ENCODE assay signal across 9 cellular contexts in genomic region chr11:33891714-33892327, GRCh38. TPM values are rescaled to one million over a fixed set of nuclear protein-coding genes. Genes with fewer than 3 reads are reported as not detected.
A peak's percentile ranks its signal among the peaks of the same experiment; 100 is the strongest.
DNase-seq lines count a peak whose midpoint lies in the region; ATAC-seq and TF ChIP-seq lines count a peak whose summit lies in the region.
"Had no signal": no experiment of that assay in that cellular context is flagged by ENCODE, and none has a peak within 500 bp of the region (broad histone marks: within the 10 kb centered on the region; RNA-seq: fewer than 3 reads in every experiment).

TSS of gene LMO2 (minus strand) at chr11:33892076. CDS start at chr11:33869716, 22,360 bp downstream.

- H2BK120ac ChIP-seq in IMR-90 (ENCODE audit: low read depth, low read length) = no peak within 1 kb of the TSS

- no peaks in the 10 kb centered on the region for H3K9me1 ChIP-seq in IMR-90 (ENCODE audit: insufficient read depth, low read length)

- in situ Hi-C loops in IMR-90 (cut with MboI; ENCODE audit: low sequenced_read_pairs) = no loop called here
- in situ Hi-C loops in GM13976 (cut with MboI; ENCODE audit: low sequenced_read_pairs, unreplicated experiment) = no loop called here

- H3K4me3 ChIP-seq in IMR-90 (ENCODE audit: insufficient read depth, low read depth, low read length) = no peak within 1 kb of the TSS

- 74% methylated on average over 3 of the region's 9 CpGs; no CpG with 5 or more reads in 1 of the 2 experiments for WGBS in IMR-90 (ENCODE audit: extremely low coverage in 2 of 2, insufficient read length in 1 of 2), 2 experiments

- POLR2A ChIA-PET in IMR-90 (lab: Charles Lee; ENCODE audit: unreplicated experiment) = no interaction called here

- no peak for TF ChIP-seq RAD21 in IMR-90 (IDR thresholded peaks at IDR 0.05; ENCODE audit: low read length)

- ATAC-seq in IMR-90 (ENCODE audit: low read depth) = no peak
- ATAC-seq in stimulated activated naive B cell treated with anti-CD40 and anti-IgM and Interleukin-4, amounts not matched to agents 10 μg/mL and 1 μg/mL and 100 μg/mL, for 72 hours (replicated peaks) = no peak
- no peak for ATAC-seq in GM21825 (IDR thresholded peaks at IDR 0.05; ENCODE audit: unreplicated experiment)
- no peak for ATAC-seq in HG02885 (IDR thresholded peaks at IDR 0.05; ENCODE audit: poor library complexity, unreplicated experiment)

- CTCF ChIA-PET in IMR-90 (lab: Yijun Ruan, JAX) = no interaction called here

- H3K27me3 Mint-ChIP-seq in stimulated activated naive B cell treated with anti-CD40 and anti-IgM and Interleukin-4, amounts not matched to agents 10 μg/mL and 1 μg/mL and 100 μg/mL, for 72 hours = peaks cover 6 to 11% of the 10 kb centered on the region in 2 donors

- H3K4me3 Mint-ChIP-seq in stimulated activated naive B cell treated with anti-CD40 and anti-IgM and Interleukin-4, amounts not matched to agents 10 μg/mL and 1 μg/mL and 100 μg/mL, for 72 hours = peak within 1 kb of the TSS; percentile 59 to 85

- dilution Hi-C loops in IMR-90 (cut with HindIII; ENCODE audit: low sequenced_read_pairs, unreplicated experiment) = no loop called here

- H4K8ac ChIP-seq in IMR-90 (ENCODE audit: low read depth in 2 of 2, low read length in 2 of 2) = no peak within 1 kb of the TSS

- peak within 1 kb of the TSS; percentile 97 for H3K27ac Mint-ChIP-seq in stimulated activated naive B cell treated with anti-CD40 and anti-IgM and Interleukin-4, amounts not matched to agents 10 μg/mL and 1 μg/mL and 100 μg/mL, for 72 hours
- H3K27ac Mint-ChIP-seq: activated T-helper 2 cell treated with anti-CD3 and anti-CD28 coated beads, Interferon-gamma antibody, Interleukin-2, Interleukin-4, amounts not matched to agents 10 μg/mL and 5 μg/mL and 100 μg/mL, durations not matched to agents 14 hours and 24 hours and 36 hours had no signal

- H3K79me1 ChIP-seq in IMR-90 (ENCODE audit: low read depth in 1 of 2, low read length in 2 of 2) = no peaks in the 10 kb centered on the region

- no peak within 1 kb of the TSS for H2BK5ac ChIP-seq in IMR-90 (ENCODE audit: low read depth, low read length, poor library complexity, severe bottlenecking)

- no peak within 1 kb of the TSS for H3K27ac ChIP-seq in IMR-90 (ENCODE audit: insufficient read depth, low read length)

- no peak within 1 kb of the TSS for H3K9ac ChIP-seq in IMR-90 (ENCODE audit: low read depth, low read length)

- no peak for DNase-seq in IMR-90
- peak; percentile 55 for DNase-seq in NCI-H526 treated with DMSO at 0.1 percent for 48 hours (lab: John Stamatoyannopoulos, UW)
- peak in 1 of 2 experiments; percentile 88 for DNase-seq in erythroblast (lab: John Stamatoyannopoulos, UW)
- no peak for DNase-seq in stimulated activated naive B cell treated with anti-CD40 and anti-IgM and Interleukin-4, amounts not matched to agents 10 μg/mL and 1 μg/mL and 100 μg/mL, for 72 hours
- no peak for DNase-seq in NK-92 (lab: John Stamatoyannopoulos, UW; ENCODE audit: unreplicated experiment)
- DNase-seq in GM13976 (ENCODE audit: low spot score) = no peak

- H4K20me1 ChIP-seq in IMR-90 (ENCODE audit: insufficient read depth, low read length) = no peaks in the 10 kb centered on the region

- H2AFZ ChIP-seq in IMR-90 (replicated peaks; ENCODE audit: low read length, poor library complexity) = no peak within 1 kb of the TSS

- H2BK20ac ChIP-seq in IMR-90 (ENCODE audit: low read depth, low read length) = no peak within 1 kb of the TSS

- H3K9me3 Mint-ChIP-seq in stimulated activated naive B cell treated with anti-CD40 and anti-IgM and Interleukin-4, amounts not matched to agents 10 μg/mL and 1 μg/mL and 100 μg/mL, for 72 hours = no peaks in the 10 kb centered on the region
- H3K9me3 Mint-ChIP-seq: activated T-helper 2 cell treated with anti-CD3 and anti-CD28 coated beads, Interferon-gamma antibody, Interleukin-2, Interleukin-4, amounts not matched to agents 10 μg/mL and 5 μg/mL and 100 μg/mL, durations not matched to agents 14 hours and 24 hours and 36 hours had no signal

- H4K91ac ChIP-seq in IMR-90 (ENCODE audit: insufficient read depth, low read depth, low read length) = no peak within 1 kb of the TSS

- H3K27me3 ChIP-seq in IMR-90 (ENCODE audit: control insufficient read depth, insufficient read depth, low read length) = peaks cover 42% of the 10 kb centered on the region

- no peak within 1 kb of the TSS for H3K4me2 ChIP-seq in IMR-90 (ENCODE audit: low read depth, low read length)

- no peak within 1 kb of the TSS for H2BK15ac ChIP-seq in IMR-90 (ENCODE audit: low read depth, low read length)

- no peak within 1 kb of the TSS for H2AK5ac ChIP-seq in IMR-90 (ENCODE audit: low read depth, low read length)

- H3K36me3 Mint-ChIP-seq in stimulated activated naive B cell treated with anti-CD40 and anti-IgM and Interleukin-4, amounts not matched to agents 10 μg/mL and 1 μg/mL and 100 μg/mL, for 72 hours = no peaks in the 10 kb centered on the region

- H3K4me1 ChIP-seq in IMR-90 (ENCODE audit: control insufficient read depth, insufficient read depth, low read length) = no peaks in the 10 kb centered on the region

- no peak for TF ChIP-seq POLR2A in IMR-90 (IDR thresholded peaks at IDR 0.05; ENCODE audit: low read depth, low read length)
- peak; percentile 82 for TF ChIP-seq POLR2A in erythroblast (IDR thresholded peaks at IDR 0.05; ENCODE audit: low read length)

- intact Hi-C loops in IMR-90 (cut with micrococcal nuclease) = no loop called here

- no peak within 1 kb of the TSS for H3K18ac ChIP-seq in IMR-90 (ENCODE audit: low read depth, low read length)

- H4K5ac ChIP-seq in IMR-90 (ENCODE audit: low read depth, low read length) = no peak within 1 kb of the TSS

- H3K14ac ChIP-seq in IMR-90 (replicated peaks; ENCODE audit: low read depth, low read length) = no peak within 1 kb of the TSS

- no peak within 1 kb of the TSS for H3K56ac ChIP-seq in IMR-90 (ENCODE audit: extremely low read depth, insufficient read depth, low read length)

- no TSS peak for BruUV-seq in IMR-90 (replicated peaks; lab: Mats Ljungman, UMichigan)

- H3K36me3 ChIP-seq in IMR-90 (ENCODE audit: control insufficient read depth, insufficient read depth, low read length) = no peaks in the 10 kb centered on the region

- peaks cover 40 to 66% of the 10 kb centered on the region in 2 donors for H3K4me1 Mint-ChIP-seq in stimulated activated naive B cell treated with anti-CD40 and anti-IgM and Interleukin-4, amounts not matched to agents 10 μg/mL and 1 μg/mL and 100 μg/mL, for 72 hours

- no peak within 1 kb of the TSS for H3K4ac ChIP-seq in IMR-90 (ENCODE audit: low read depth, low read length)

- no peaks in the 10 kb centered on the region for H3K9me3 ChIP-seq in IMR-90 (ENCODE audit: control insufficient read depth, insufficient read depth, low read length)

- no peak within 1 kb of the TSS for H3K23ac ChIP-seq in IMR-90 (ENCODE audit: low read depth, low read length)

- no peak within 1 kb of the TSS for H2AK9ac ChIP-seq in IMR-90 (replicated peaks; ENCODE audit: low read depth, low read length, poor library complexity)

- TF ChIP-seq CTCF in IMR-90 (conservative IDR thresholded peaks at IDR 0.05; ENCODE audit: low read depth, low read length) (no peak), GM13976 (IDR thresholded peaks at IDR 0.05; ENCODE audit: borderline replicate concordance, control extremely low read depth, extremely low read depth, insufficient read depth, missing control alignments) (no peak)

TF ChIP-seq in IMR-90, 13 proteins besides CTCF, POLR2A, EP300 and RAD21:
- TF ChIP-seq, protein P1, sequence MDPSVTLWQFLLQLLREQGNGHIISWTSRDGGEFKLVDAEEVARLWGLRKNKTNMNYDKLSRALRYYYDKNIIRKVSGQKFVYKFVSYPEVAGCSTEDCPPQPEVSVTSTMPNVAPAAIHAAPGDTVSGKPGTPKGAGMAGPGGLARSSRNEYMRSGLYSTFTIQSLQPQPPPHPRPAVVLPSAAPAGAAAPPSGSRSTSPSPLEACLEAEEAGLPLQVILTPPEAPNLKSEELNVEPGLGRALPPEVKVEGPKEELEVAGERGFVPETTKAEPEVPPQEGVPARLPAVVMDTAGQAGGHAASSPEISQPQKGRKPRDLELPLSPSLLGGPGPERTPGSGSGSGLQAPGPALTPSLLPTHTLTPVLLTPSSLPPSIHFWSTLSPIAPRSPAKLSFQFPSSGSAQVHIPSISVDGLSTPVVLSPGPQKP (IDR thresholded peaks at IDR 0.05; ENCODE audit: borderline replicate concordance, low read depth, low read length) = no peak
- TF ChIP-seq USF2 (IDR thresholded peaks at IDR 0.05; ENCODE audit: low read depth, low read length) = no peak
- TF ChIP-seq CEBPB (IDR thresholded peaks at IDR 0.05; ENCODE audit: low read depth, low read length) = 0 out of 2 replicates have a peak, but pooled peaks have one; percentile 0
- TF ChIP-seq BHLHE40 (IDR thresholded peaks at IDR 0.05; ENCODE audit: low read depth, low read length) = no peak
- no peak for TF ChIP-seq SMC3 (IDR thresholded peaks at IDR 0.05; ENCODE audit: low read depth, low read length)

RNA-seq across cellular contexts. Expression of gene LMO2, which starts in this region (rescaled TPM):
- not detected in 2 replicates for total RNA-seq in IMR-90 (2012; rRNA removed)
- polyA plus RNA-seq in IMR-90 (2012; rRNA removed) = 0.04 TPM in 1 of 2 replicates, not detected in the other
- polyA plus RNA-seq in IMR-90 (2012; cell fraction: cytosol; rRNA removed) = not detected in 2 replicates
- polyA plus RNA-seq in IMR-90 (2012; cell fraction: nucleus; rRNA removed; ENCODE audit: low replicate concordance) = 0.05 TPM in 1 of 2 replicates, not detected in the other
- total RNA-seq: activated T-helper 2 cell treated with anti-CD3 and anti-CD28 coated beads, Interferon-gamma antibody, Interleukin-2, Interleukin-4, amounts not matched to agents 10 μg/mL and 5 μg/mL and 100 μg/mL, durations not matched to agents 14 hours and 24 hours and 36 hours had no signal
